14 cellular contexts compared by ENCODE assay signal in the genomic region with DNA sequence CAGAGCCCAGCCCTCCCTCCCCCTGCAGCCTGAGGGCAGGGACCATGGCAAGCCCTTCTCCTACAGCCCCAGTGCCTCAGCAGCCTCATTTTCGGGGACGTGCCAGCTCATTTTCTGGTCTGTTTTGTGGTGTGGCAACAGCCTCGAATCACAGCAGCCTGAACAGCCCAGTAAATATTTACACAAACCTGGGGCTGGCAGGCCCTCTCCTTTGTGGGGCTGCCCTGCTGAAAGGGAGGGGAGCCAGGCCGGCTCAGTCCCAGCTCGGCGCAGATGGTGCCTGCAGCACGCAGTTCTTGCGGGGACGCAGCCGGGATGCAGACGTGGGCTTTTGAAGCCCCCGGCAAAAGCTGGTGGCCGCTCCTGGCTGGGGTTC.
A peak's percentile ranks its signal among the peaks of the same experiment; 100 is the strongest.
DNase-seq lines count a peak whose midpoint lies in the region; ATAC-seq and TF ChIP-seq lines count a peak whose summit lies in the region.
"Had no signal": no experiment of that assay in that cellular context is flagged by ENCODE, and none has a peak within 500 bp of the region (broad histone marks: within the 10 kb centered on the region; RNA-seq: fewer than 3 reads in every experiment).

No MANE protein-coding gene starts in this region.

- H3K4me1 ChIP-seq in RWPE2 (ENCODE audit: insufficient read depth, poor library complexity, severe bottlenecking) (peaks cover 15% of the 10 kb centered on the region), lower lobe of right lung (peaks cover 9% of the 10 kb centered on the region)
- H3K4me1 ChIP-seq: tibial nerve had no signal

- H3K36me3 ChIP-seq in RWPE2 (ENCODE audit: low read depth) (no peaks in the 10 kb centered on the region), lower lobe of right lung (no peaks in the 10 kb centered on the region)
- H3K36me3 ChIP-seq: heart left ventricle, tibial nerve had no signal

- no peaks in the 10 kb centered on the region for H3K27me3 ChIP-seq in RWPE2 (ENCODE audit: insufficient read depth, poor library complexity, severe bottlenecking)
- H3K27me3 ChIP-seq in lower lobe of right lung (ENCODE audit: low read depth): no peaks in the 10 kb centered on the region
- H3K27me3 ChIP-seq: heart left ventricle, tibial nerve had no signal

- TF ChIP-seq CTCF in AG10803 (conservative IDR thresholded peaks at IDR 0.05; ENCODE audit: low read length) (no peak), RWPE2 (IDR thresholded peaks at IDR 0.05; ENCODE audit: poor library complexity, severe bottlenecking) (no peak), lower lobe of right lung (IDR thresholded peaks at IDR 0.05) (no peak)

- peak; percentile 11 for DNase-seq in AG10803 (ENCODE audit: low read depth)
- DNase-seq in M059J (ENCODE audit: low read depth): peak; percentile 47
- peak; percentile 44 for DNase-seq in RWPE2 (ENCODE audit: low spot score)
- DNase-seq in lower lobe of right lung: peak; percentile 70
- no peak for DNase-seq in iPS-NIHi7 (ENCODE audit: extremely low spot score)
- DNase-seq in HuH-7 (ENCODE audit: low spot score): no peak
- DNase-seq in activated naive CD4-positive, alpha-beta T cell (lab: John Stamatoyannopoulos, UW): no peak
- no peak for DNase-seq in activated CD4-positive, alpha-beta T cell treated with anti-CD3 and anti-CD28 coated beads, Interleukin-2, amount 50 U/mL, for 48 hours
- DNase-seq: activated CD4-positive, alpha-beta memory T cell treated with anti-CD3 and anti-CD28 coated beads, Interleukin-2, amount 10 ng/mL, durations not matched to agents 7 days and 5 days; midbrain; NCI-H226; retina had no signal

- H3K4me3 ChIP-seq in AG10803 (ENCODE audit: low read length): no peak overlapping the region
- no peak overlapping the region for H3K4me3 ChIP-seq in RWPE2 (ENCODE audit: severe bottlenecking)
- no peak overlapping the region for H3K4me3 ChIP-seq in lower lobe of right lung
- H3K4me3 ChIP-seq: heart left ventricle, tibial nerve had no signal

- intact Hi-C loops in lower lobe of right lung (cut with DNase I): no loop called here

- H3K9me3 ChIP-seq in RWPE2 (ENCODE audit: severe bottlenecking) (no peaks in the 10 kb centered on the region), lower lobe of right lung (peaks cover 4% of the 10 kb centered on the region)

- ATAC-seq in RWPE2 (ENCODE audit: low read depth) (no peak), lower lobe of right lung (peak; percentile 67 to 69)
- ATAC-seq: heart left ventricle had no signal

- no peak overlapping the region for H3K27ac ChIP-seq in RWPE2 (ENCODE audit: poor library complexity, severe bottlenecking)
- no peak overlapping the region for H3K27ac ChIP-seq in lower lobe of right lung
- H3K27ac ChIP-seq: tibial nerve had no signal

Comparison
In these comparisons a context has a peak if more than half of its experiments do, and no peak if none do; other contexts are left out.
1. DNase-seq: peak in AG10803 (single experiment), M059J (single experiment), RWPE2 (single experiment) and lower lobe of right lung (single experiment); none in iPS-NIHi7 (single experiment), HuH-7 (single experiment), activated naive CD4-positive, alpha-beta T cell (0 of 4) and activated CD4-positive, alpha-beta T cell treated with anti-CD3 and anti-CD28 coated beads, Interleukin-2, amount 50 U/mL, for 48 hours (0 of 2).